Comparison of ENCODE assay signal across 10 cellular contexts in genomic region chr12:104218935-104219334, GRCh38. TPM values are rescaled to one million over a fixed set of nuclear protein-coding genes. Genes with fewer than 3 reads are reported as not detected.
DNase-seq lines count a peak whose midpoint lies in the region; ATAC-seq and TF ChIP-seq lines count a peak whose summit lies in the region.
"Had no signal": no experiment of that assay in that cellular context is flagged by ENCODE, and none has a peak within 500 bp of the region (broad histone marks: within the 10 kb centered on the region; RNA-seq: fewer than 3 reads in every experiment).

No MANE protein-coding gene starts in this region.

- intact Hi-C loops in Calu3 (cut with micrococcal nuclease; ENCODE audit: unreplicated experiment) = loop anchor here (1.0 kb wide), 1 partner anchor 67 kb away; no protein-coding TSS in a partner anchor

- BruUV-seq in Calu3 (replicated peaks; lab: Mats Ljungman, UMichigan) = no TSS peak

- H3K36me3 Mint-ChIP-seq in Calu3 (ENCODE audit: insufficient read depth, unreplicated experiment) (peaks cover 30% of the 10 kb centered on the region), immature natural killer cell (no peaks in the 10 kb centered on the region)

- H3K4me1 Mint-ChIP-seq in Calu3 (ENCODE audit: low read depth, unreplicated experiment) (peaks cover 66% of the 10 kb centered on the region), immature natural killer cell (peaks cover 9 to 27% of the 10 kb centered on the region in 2 donors)

- POLR2A ChIA-PET in RWPE1 (lab: Yijun Ruan, JAX; ENCODE audit: low non-redundant PET) = interaction anchor here (1.8 kb wide), 1 partner anchor 69 kb away, joined by 11 read pairs; no protein-coding TSS in a partner anchor

- peak overlapping the region; percentile 43 for H3K4me3 Mint-ChIP-seq in Calu3 (ENCODE audit: low read depth, unreplicated experiment)
- H3K4me3 Mint-ChIP-seq in immature natural killer cell = no peak overlapping the region

- CTCF ChIA-PET in Calu3 (lab: Charles Lee) (interaction anchor here (0.5 to 2.6 kb wide), 3 partner anchors 41 to 90 kb away, joined by 3 to 26 read pairs (median 5); no protein-coding TSS in a partner anchor), RWPE1 (lab: Yijun Ruan, JAX) (no interaction called here)

- H3K27ac Mint-ChIP-seq in Calu3 (ENCODE audit: unreplicated experiment) (peak overlapping the region; percentile 98), immature natural killer cell (no peak overlapping the region)

- H3K27me3 Mint-ChIP-seq in Calu3 (ENCODE audit: unreplicated experiment) (no peaks in the 10 kb centered on the region), immature natural killer cell (ENCODE audit: low read depth in 3 of 3) (peaks cover 0 to 10% (median 2%) of the 10 kb centered on the region in 3 donors)

- TF ChIP-seq CTCF in Calu3 (IDR thresholded peaks at IDR 0.05; ENCODE audit: unreplicated experiment) (no peak), RWPE1 (conservative IDR thresholded peaks at IDR 0.05; ENCODE audit: low read depth) (no peak)

- H3K27ac ChIP-seq in RWPE1 = peak overlapping the region; percentile 85
- peak overlapping the region; percentile 99 for H3K27ac ChIP-seq in epithelial cell of prostate
- H3K27ac ChIP-seq: SJCRH30 had no signal

- H3K9me3 Mint-ChIP-seq in Calu3 (ENCODE audit: low read depth, unreplicated experiment) = no peaks in the 10 kb centered on the region
- H3K9me3 Mint-ChIP-seq in immature natural killer cell = no peaks in the 10 kb centered on the region

- ATAC-seq in GM18907 (IDR thresholded peaks at IDR 0.05; ENCODE audit: unreplicated experiment) (no peak), HG03457 (IDR thresholded peaks at IDR 0.05; ENCODE audit: unreplicated experiment) (no peak)
- ATAC-seq: K562 had no signal

- no peak for DNase-seq in Calu3
- DNase-seq in RWPE1 (ENCODE audit: low spot score) = no peak
- DNase-seq in epithelial cell of prostate (ENCODE audit: low read depth, low spot score) = peak; percentile 49
- DNase-seq in pulmonary artery endothelial cell (ENCODE audit: low read depth, low spot score) = peak; percentile 32
- no peak for DNase-seq in NOMO-1 treated with DMSO at 0.1 percent for 48 hours (lab: John Stamatoyannopoulos, UW; ENCODE audit: unreplicated experiment)
- DNase-seq in immature natural killer cell = no peak

RNA-seq across cellular contexts. Expression of gene TXNRD1, which starts 3.4 kb away (rescaled TPM):
- total RNA-seq in Calu3 (2022) (262 and 269 TPM in 2 replicates), pulmonary artery endothelial cell (1,036 and 1,521 TPM in 2 replicates)
- polyA plus RNA-seq in immature natural killer cell = 10 to 100 TPM; 30.4 to 53.7 (median 51.0) TPM

Comparison
In these comparisons a context has a peak if more than half of its experiments do, and no peak if none do; other contexts are left out.
1. DNase-seq: peak in epithelial cell of prostate (single experiment) and pulmonary artery endothelial cell (single experiment); none in Calu3 (single experiment), RWPE1 (single experiment), NOMO-1 treated with DMSO at 0.1 percent for 48 hours (single experiment) and immature natural killer cell (0 of 3).